In genomic region chr1:96721382-96722160, GRCh38 we compare ENCODE assay signal across 8 cellular contexts. TPM values are rescaled to one million over a fixed set of nuclear protein-coding genes. Genes with fewer than 3 reads are reported as not detected.
DNase-seq lines count a peak whose midpoint lies in the region; ATAC-seq and TF ChIP-seq lines count a peak whose summit lies in the region.

A gene with protein sequence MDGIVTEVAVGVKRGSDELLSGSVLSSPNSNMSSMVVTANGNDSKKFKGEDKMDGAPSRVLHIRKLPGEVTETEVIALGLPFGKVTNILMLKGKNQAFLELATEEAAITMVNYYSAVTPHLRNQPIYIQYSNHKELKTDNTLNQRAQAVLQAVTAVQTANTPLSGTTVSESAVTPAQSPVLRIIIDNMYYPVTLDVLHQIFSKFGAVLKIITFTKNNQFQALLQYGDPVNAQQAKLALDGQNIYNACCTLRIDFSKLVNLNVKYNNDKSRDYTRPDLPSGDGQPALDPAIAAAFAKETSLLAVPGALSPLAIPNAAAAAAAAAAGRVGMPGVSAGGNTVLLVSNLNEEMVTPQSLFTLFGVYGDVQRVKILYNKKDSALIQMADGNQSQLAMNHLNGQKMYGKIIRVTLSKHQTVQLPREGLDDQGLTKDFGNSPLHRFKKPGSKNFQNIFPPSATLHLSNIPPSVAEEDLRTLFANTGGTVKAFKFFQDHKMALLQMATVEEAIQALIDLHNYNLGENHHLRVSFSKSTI (plus strand): TSS chr1:96721784. CDS start chr1:96721865, 81 bp downstream.

- H3K36me3 ChIP-seq in HUES48 (ENCODE audit: control insufficient read depth, insufficient read depth, low read length) (peaks cover 31% of the 10 kb centered on the region), OCI-LY7 (ENCODE audit: insufficient read depth, low read length) (peaks cover 31% of the 10 kb centered on the region), mucosa of rectum (ENCODE audit: control insufficient read depth in 2 of 2, insufficient read depth in 2 of 2, low read length in 2 of 2) (no peaks in the 10 kb centered on the region)

- TF ChIP-seq POLR2A in erythroblast (IDR thresholded peaks at IDR 0.05; ENCODE audit: low read length) = peak; percentile 69

- CTCF ChIA-PET in OCI-LY7 (lab: Charles Lee; ENCODE audit: unreplicated experiment) = no interaction called here

- H4K20me1 ChIP-seq in OCI-LY7 (ENCODE audit: insufficient read depth, low read length) = peaks cover 5% of the 10 kb centered on the region; the same call in 1 of the 2 replicates

- peaks cover 34% of the 10 kb centered on the region for H3K79me2 ChIP-seq in OCI-LY7 (ENCODE audit: insufficient read depth, low read depth, low read length)

- no peak for TF ChIP-seq CTCF in OCI-LY7 (conservative IDR thresholded peaks at IDR 0.05; ENCODE audit: low read length)

- H3K9me3 ChIP-seq in HUES48 (ENCODE audit: control insufficient read depth, insufficient read depth, low read length) = no peaks in the 10 kb centered on the region
- H3K9me3 ChIP-seq in OCI-LY7 (ENCODE audit: low read length) = no peaks in the 10 kb centered on the region; the same call in 1 of the 2 replicates
- no peaks in the 10 kb centered on the region for H3K9me3 ChIP-seq in mucosa of rectum (ENCODE audit: control insufficient read depth in 2 of 2, low read length in 2 of 2)

- peak within 1 kb of the TSS; percentile 96 for H2AFZ ChIP-seq in OCI-LY7 (ENCODE audit: low read length)

- H3K4me3 ChIP-seq in HUES48 (ENCODE audit: low read depth, low read length) (peak within 1 kb of the TSS; percentile 98), OCI-LY7 (ENCODE audit: low read depth, low read length, poor library complexity, severe bottlenecking) (peak within 1 kb of the TSS; percentile 82), mucosa of rectum (ENCODE audit: low read length in 2 of 2) (peak within 1 kb of the TSS; percentile 79 to 81)

- H3K9me2 ChIP-seq in OCI-LY7 (ENCODE audit: insufficient read depth, low read length) = no peaks in the 10 kb centered on the region

- peak within 1 kb of the TSS; percentile 97 for H3K4me2 ChIP-seq in OCI-LY7 (ENCODE audit: low read length)

- peak; percentile 59 for DNase-seq in DMS 273 treated with DMSO at 0.1 percent for 48 hours (lab: John Stamatoyannopoulos, UW)
- peak; percentile 87 for DNase-seq in OCI-LY7 (ENCODE audit: low spot score)
- peak; percentile 79 for DNase-seq in activated T-cell treated with anti-CD3 and anti-CD28 coated beads for 48 hours (ENCODE audit: low read depth)
- peak; percentile 82 to 87 for DNase-seq in erythroblast (lab: John Stamatoyannopoulos, UW)
- DNase-seq in stimulated activated CD8-positive, alpha-beta memory T cell treated with anti-CD3 and anti-CD28 coated beads, Interleukin-4, amount 100 ng/mL, for 48 hours = peak; percentile 85

- peak; percentile 90 for ATAC-seq in GM21447 (IDR thresholded peaks at IDR 0.05; ENCODE audit: unreplicated experiment)

- H3K9ac ChIP-seq in HUES48 (ENCODE audit: low read depth, low read length) = peak within 1 kb of the TSS; percentile 99
- H3K9ac ChIP-seq in mucosa of rectum (ENCODE audit: low read depth in 1 of 2, low read length in 2 of 2) = peak within 1 kb of the TSS; percentile 77 to 88

- peak within 1 kb of the TSS; percentile 99 for H3K27ac ChIP-seq in HUES48 (ENCODE audit: low read depth, low read length)
- peak within 1 kb of the TSS; percentile 63 for H3K27ac ChIP-seq in OCI-LY7 (ENCODE audit: low read depth, low read length, poor library complexity, severe bottlenecking)
- peak within 1 kb of the TSS; percentile 90 to 91 for H3K27ac ChIP-seq in mucosa of rectum (ENCODE audit: low read depth in 2 of 2, low read length in 2 of 2)

- BruUV-seq in OCI-LY7 (replicated peaks; lab: Mats Ljungman, UMichigan) = no TSS peak

- intact Hi-C loops in OCI-LY7 (cut with micrococcal nuclease; ENCODE audit: unreplicated experiment) = loop anchor here (2.0 to 10.0 kb wide), 2 partner anchors 1199 to 1487 kb away; partner anchors contain the start of genes DPYD and RWDD3

- H3K27me3 ChIP-seq in HUES48 (ENCODE audit: control insufficient read depth, insufficient read depth, low read length) (no peaks in the 10 kb centered on the region), mucosa of rectum (ENCODE audit: control insufficient read depth in 2 of 2, insufficient read depth in 2 of 2, low read length in 2 of 2) (no peaks in the 10 kb centered on the region)

- H3K4me1 ChIP-seq in HUES48 (ENCODE audit: control insufficient read depth, insufficient read depth, low read length) = peaks cover 23% of the 10 kb centered on the region
- peaks cover 19% of the 10 kb centered on the region for H3K4me1 ChIP-seq in OCI-LY7 (ENCODE audit: insufficient read depth, low read length, poor library complexity, severe bottlenecking)
- peaks cover 4 to 10% of the 10 kb centered on the region in 2 donors for H3K4me1 ChIP-seq in mucosa of rectum (ENCODE audit: control insufficient read depth in 2 of 2, insufficient read depth in 2 of 2, low read length in 2 of 2)

- POLR2A ChIA-PET in OCI-LY7 (lab: Charles Lee) = interaction anchor here (0.5 to 2.0 kb wide), 4 partner anchors 16 to 1579 kb away, joined by 4 to 11 read pairs (median 6); no protein-coding TSS in a partner anchor

RNA-seq across cellular contexts. Expression of the gene that starts here (rescaled TPM):
- 36.1 and 36.9 TPM in 2 replicates for total RNA-seq in OCI-LY7 (2014; rRNA removed; shearing (Covaris generic))
- total RNA-seq in OCI-LY7 (2022) = 46.0 and 54.2 TPM in 2 replicates

Comparison
In these comparisons a context has a peak if more than half of its experiments do, and no peak if none do; other contexts are left out.
1. Peak in every context shown above with its lines: DNase-seq, ATAC-seq, H3K4me3 ChIP-seq and H3K27ac ChIP-seq.